Comparison of ENCODE assay signal across 8 cellular contexts in the genomic region with DNA sequence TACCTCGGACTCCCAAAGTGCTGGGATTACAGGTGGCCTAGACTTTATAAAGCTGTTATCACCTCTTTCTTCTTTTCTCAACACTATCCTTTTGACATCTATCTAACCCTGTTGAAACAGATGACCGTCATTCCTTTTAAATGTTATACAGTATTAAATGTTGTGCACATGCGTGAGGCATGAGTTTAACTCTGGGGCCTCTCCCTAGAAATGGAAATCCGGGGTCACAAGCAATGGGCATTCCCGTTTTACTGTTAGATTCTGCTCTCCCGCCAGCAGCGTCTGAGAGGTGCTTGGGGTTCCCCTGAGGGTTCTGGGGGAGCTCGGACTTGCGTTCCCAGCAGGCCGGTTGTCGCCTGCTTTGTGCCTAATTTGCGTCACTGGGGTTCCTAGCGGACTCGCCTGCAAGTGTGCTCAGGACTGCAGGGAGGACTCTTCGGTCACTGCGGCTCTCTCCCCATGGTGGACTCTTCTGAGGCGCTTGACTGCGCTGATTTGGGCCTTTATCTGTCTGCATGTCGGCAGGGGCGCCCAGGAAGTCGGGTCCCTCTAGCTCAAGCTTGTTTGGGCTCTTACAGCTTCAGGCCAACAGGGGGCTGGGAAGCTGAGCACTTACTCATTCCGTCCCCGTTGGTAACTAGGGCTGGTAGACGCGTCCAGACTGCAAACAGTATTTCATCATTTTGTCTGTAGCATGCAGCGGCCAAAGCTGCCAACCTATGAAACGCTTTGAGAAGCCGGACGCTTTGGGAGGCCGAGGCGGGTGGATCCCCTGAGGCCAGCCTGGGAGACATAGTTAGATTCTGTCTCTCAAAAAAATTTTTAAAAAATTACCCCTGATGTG. TPM values are rescaled to one million over a fixed set of nuclear protein-coding genes. Genes with fewer than 3 reads are reported as not detected.
DNase-seq lines count a peak whose midpoint lies in the region; ATAC-seq and TF ChIP-seq lines count a peak whose summit lies in the region.

No MANE protein-coding gene starts in this region.

- H3K9me3 ChIP-seq in HAP-1 = no peaks in the 10 kb centered on the region

- peak overlapping the region; percentile 97 for H3K27ac Mint-ChIP-seq in activated CD4-positive, alpha-beta T cell treated with anti-CD3 and anti-CD28 coated beads for 36 hours

- no peaks in the 10 kb centered on the region for H3K9me3 Mint-ChIP-seq in activated CD4-positive, alpha-beta T cell treated with anti-CD3 and anti-CD28 coated beads for 36 hours (ENCODE audit: low read depth)

- in situ Hi-C loops in HAP-1 (cut with MboI; ENCODE audit: low sequenced_read_pairs) = loop anchor here (5.0 kb wide), 1 partner anchor 33 kb away; the partner anchor contains the start of gene STX2

- peaks cover 25% of the 10 kb centered on the region for H3K4me1 ChIP-seq in HAP-1

- no peaks in the 10 kb centered on the region for H3K27me3 ChIP-seq in HAP-1 (ENCODE audit: low read depth)

- peaks cover 49% of the 10 kb centered on the region for H3K4me1 Mint-ChIP-seq in activated CD4-positive, alpha-beta T cell treated with anti-CD3 and anti-CD28 coated beads for 36 hours

- ATAC-seq in activated CD4-positive, alpha-beta T cell treated with anti-CD3 and anti-CD28 coated beads for 36 hours = peak; percentile 68
- peak; percentile 69 for ATAC-seq in left lobe of liver

- POLR2A ChIA-PET in activated CD4-positive, alpha-beta T cell treated with anti-CD3 and anti-CD28 coated beads for 36 hours (lab: Charles Lee) = interaction anchor here (1.4 kb wide), 1 partner anchor 11 kb away, joined by 3 read pairs; no protein-coding TSS in a partner anchor

- peak; percentile 84 for TF ChIP-seq CTCF in GM12873 (IDR thresholded peaks at IDR 0.05; ENCODE audit: insufficient read depth, low read depth, low read length, missing control alignments)

- peak overlapping the region; percentile 85 for H3K27ac ChIP-seq in cingulate gyrus (ENCODE audit: low read depth, low read length)

- H3K4me3 Mint-ChIP-seq in activated CD4-positive, alpha-beta T cell treated with anti-CD3 and anti-CD28 coated beads for 36 hours = peak overlapping the region; percentile 85

- H3K36me3 Mint-ChIP-seq in activated CD4-positive, alpha-beta T cell treated with anti-CD3 and anti-CD28 coated beads for 36 hours (ENCODE audit: low read depth) = peaks cover 34% of the 10 kb centered on the region

- H3K36me3 ChIP-seq in HAP-1 (replicated peaks) = peaks cover 33% of the 10 kb centered on the region

- H3K27me3 Mint-ChIP-seq in activated CD4-positive, alpha-beta T cell treated with anti-CD3 and anti-CD28 coated beads for 36 hours = no peaks in the 10 kb centered on the region

- intact Hi-C loops in activated CD4-positive, alpha-beta T cell treated with anti-CD3 and anti-CD28 coated beads for 36 hours (cut with DNase I, micrococcal nuclease) = loop anchor here (1.0 to 10.0 kb wide), 13 partner anchors 31 to 1617 kb away; partner anchors contain the start of genes STX2 (in 2 of the 2), DDX51 (in 1 of the 2), EP400 (in 1 of the 2) and NOC4L (in 1 of the 2)

- DNase-seq in HAP-1 (ENCODE audit: low spot score in 2 of 2) (peak; percentile 78 to 85), NAMALWA (ENCODE audit: low spot score) (peak; percentile 95), left lobe of liver (ENCODE audit: low spot score) (peak; percentile 78), NCI-H128 (lab: John Stamatoyannopoulos, UW; ENCODE audit: unreplicated experiment) (no peak)
- DNase-seq in activated CD4-positive, alpha-beta T cell treated with anti-CD3 and anti-CD28 coated beads for 36 hours = peak; percentile 86
- peak; percentile 82 for DNase-seq in stimulated activated CD4-positive, alpha-beta T cell treated with anti-CD3 and anti-CD28 coated beads, Interleukin-1b, Interleukin-23, amount 100 ng/mL, for 48 hours

- CTCF ChIA-PET in activated CD4-positive, alpha-beta T cell treated with anti-CD3 and anti-CD28 coated beads for 36 hours (lab: Charles Lee) = interaction anchor here (0.6 to 1.8 kb wide), 12 partner anchors 11 to 1078 kb away, joined by 3 to 9 read pairs (median 4); partner anchors contain the start of gene STX2

- H3K4me3 ChIP-seq in HAP-1 = peak overlapping the region; percentile 37

RNA-seq across cellular contexts. Expression of gene RAN, which starts 1.2 kb away (rescaled TPM):
- 1,000 to 10,000 TPM; 1,919 to 2,242 TPM for total RNA-seq in activated CD4-positive, alpha-beta T cell treated with anti-CD3 and anti-CD28 coated beads for 36 hours
- total RNA-seq in left lobe of liver = 140 TPM

RNA-seq across cellular contexts. Expression of gene STX2, which starts 31.6 kb away (rescaled TPM):
- 10 to 100 TPM; 13.1 to 16.2 TPM for total RNA-seq in activated CD4-positive, alpha-beta T cell treated with anti-CD3 and anti-CD28 coated beads for 36 hours
- total RNA-seq in left lobe of liver = 8.1 TPM

Comparison
In these comparisons a context has a peak if more than half of its experiments do, and no peak if none do; other contexts are left out.
1. RNA of gene RAN, which starts 1.2 kb away (total RNA-seq): 1,919 to 2,242 TPM in activated CD4-positive, alpha-beta T cell treated with anti-CD3 and anti-CD28 coated beads for 36 hours; 140 TPM in left lobe of liver (single experiment); every median in the first group is over 10 times any median in the second.